Comparison of ENCODE assay signal across 1 cellular context in genomic region chr2:113603467-113604084, GRCh38.
A peak's percentile ranks its signal among the peaks of the same experiment; 100 is the strongest.
TF ChIP-seq lines count a peak whose summit lies in the region.
"Not testable (repeated sequence)": the region's sequence is repeated elsewhere in the genome, so short reads cannot be mapped to it uniquely, and the experiment has no call there.

No MANE protein-coding gene starts in this region.

TF ChIP-seq in K562, 482 proteins besides CTCF, POLR2A, EP300 and RAD21 (continues in another document):
- TF ChIP-seq ZBTB40 (IDR thresholded peaks at IDR 0.05) (0 out of 2 replicates have a peak, but pooled peaks have one; percentile 18), ZNF511 (CRISPR knock-in tag; IDR thresholded peaks at IDR 0.05) (0 out of 2 replicates have a peak, but pooled peaks have one; percentile 33), NR2C1 (IDR thresholded peaks at IDR 0.05) (peak; percentile 76; the same call in 1 of the 2 replicates), NR2C1 (tag; IDR thresholded peaks at IDR 0.05) (peak; percentile 22; the same call in 1 of the 2 replicates), KLF10 (CRISPR knock-in tag; IDR thresholded peaks at IDR 0.05) (0 out of 2 replicates have a peak, but pooled peaks have one; percentile 25), RBFOX2 (IDR thresholded peaks at IDR 0.05; ENCODE audit: low read depth, low read length) (peak; percentile 82), KDM5B (IDR thresholded peaks at IDR 0.05; ENCODE audit: insufficient replicate concordance, low read depth, low read length) (peak; percentile 70), PRPF4 (IDR thresholded peaks at IDR 0.05; ENCODE audit: insufficient read depth, low read depth, low read length, poor library complexity, severe bottlenecking) (peak; percentile 81), DLX4 (CRISPR knock-in tag; IDR thresholded peaks at IDR 0.05) (0 out of 2 replicates have a peak, but pooled peaks have one; percentile 18), HDAC1 (IDR thresholded peaks at IDR 0.05) (0 out of 4 replicates have a peak, but pooled peaks of 1 of the 2 experiments have one; percentile 18), THAP12 (CRISPR knock-in tag; IDR thresholded peaks at IDR 0.05) (0 out of 2 replicates have a peak, but pooled peaks have one; percentile 17), CREB1 (IDR thresholded peaks at IDR 0.05) (peak; percentile 90), NFIC (IDR thresholded peaks at IDR 0.05) (peak; percentile 31; the same call in 1 of the 2 replicates), POLR2B (IDR thresholded peaks at IDR 0.05; ENCODE audit: low read depth, partially characterized antibody) (peak; percentile 78), HNRNPLL (IDR thresholded peaks at IDR 0.05; ENCODE audit: low read depth, low read length, poor library complexity, severe bottlenecking) (peak; percentile 68), THRB (CRISPR knock-in tag; conservative IDR thresholded peaks at IDR 0.05) (peak; percentile 26; the same call in 1 of the 2 replicates), NFRKB (IDR thresholded peaks at IDR 0.05; ENCODE audit: low read depth) (0 out of 2 replicates have a peak, but pooled peaks have one; percentile 37), ZNF436 (CRISPR knock-in tag; IDR thresholded peaks at IDR 0.05) (peak; percentile 56; the same call in 1 of the 2 replicates), VEZF1 (CRISPR knock-in tag; IDR thresholded peaks at IDR 0.05) (peak; percentile 66), ZNF395 (CRISPR knock-in tag; IDR thresholded peaks at IDR 0.05) (peak; percentile 84), NKRF (IDR thresholded peaks at IDR 0.05; ENCODE audit: borderline replicate concordance) (peak; percentile 32; the same call in 1 of the 2 replicates), TFAP4 (CRISPR knock-in tag; IDR thresholded peaks at IDR 0.05; ENCODE audit: borderline replicate concordance) (0 out of 2 replicates have a peak, but pooled peaks have one; percentile 11), POLR2G (IDR thresholded peaks at IDR 0.05; ENCODE audit: low read depth, low read length) (peak; percentile 84), THRA (IDR thresholded peaks at IDR 0.05) (peak; percentile 85), ATF1 (CRISPR knock-in tag; IDR thresholded peaks at IDR 0.05) (peak; percentile 64), MLLT1 (IDR thresholded peaks at IDR 0.05) (peak in 1 of 2 experiments; percentile 32; a peak in 1 of 4 replicates), ZBTB7A (IDR thresholded peaks at IDR 0.05; ENCODE audit: borderline replicate concordance, control insufficient read depth, low read depth, low read length) (peak; percentile 35; the same call in 1 of the 2 replicates)
- TF ChIP-seq ZBTB40 (CRISPR knock-in tag; IDR thresholded peaks at IDR 0.05); CREB1 (CRISPR knock-in tag; IDR thresholded peaks at IDR 0.05); ATF1 (tag; IDR thresholded peaks at IDR 0.05): not testable (repeated sequence)
